ENCODE assay signal across 2 cellular contexts in the genomic region with DNA sequence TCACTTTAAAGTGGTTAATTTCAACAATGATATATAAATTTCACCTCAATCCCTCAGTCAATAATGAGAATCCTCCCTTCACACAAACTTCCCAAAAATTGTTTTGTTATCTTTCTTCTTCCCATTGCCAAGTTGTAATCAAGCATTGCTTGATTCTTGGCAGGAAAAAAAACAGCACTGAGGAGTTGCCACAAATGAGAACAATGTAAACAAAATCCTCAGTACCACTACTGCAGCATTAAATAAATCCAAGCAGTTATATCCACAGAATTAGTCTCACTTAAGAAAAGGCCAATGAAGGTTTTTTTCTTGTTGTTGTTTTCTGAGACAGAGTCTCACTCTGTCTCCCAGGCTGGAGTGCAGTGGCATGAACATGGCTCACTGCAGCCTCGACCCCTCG.
TF ChIP-seq lines count a peak whose summit lies in the region.

No MANE protein-coding gene starts in this region.

TF ChIP-seq in IMR-90, 13 proteins besides CTCF, POLR2A, EP300 and RAD21:
- TF ChIP-seq FOS (IDR thresholded peaks at IDR 0.05; ENCODE audit: low read depth, low read length) (no peak), NFE2L2 (IDR thresholded peaks at IDR 0.05; ENCODE audit: low read depth, low read length) (no peak), CEBPB (IDR thresholded peaks at IDR 0.05; ENCODE audit: low read depth, low read length) (no peak), ELK1 (IDR thresholded peaks at IDR 0.05; ENCODE audit: borderline replicate concordance, low read depth, low read length) (no peak), CHD1 (IDR thresholded peaks at IDR 0.05; ENCODE audit: low read depth, low read length) (no peak), RCOR1 (IDR thresholded peaks at IDR 0.05; ENCODE audit: insufficient replicate concordance, low read length) (no peak), SMC3 (IDR thresholded peaks at IDR 0.05; ENCODE audit: low read depth, low read length) (no peak), BHLHE40 (IDR thresholded peaks at IDR 0.05; ENCODE audit: low read depth, low read length) (no peak), USF2 (IDR thresholded peaks at IDR 0.05; ENCODE audit: low read depth, low read length) (no peak), RFX5 (IDR thresholded peaks at IDR 0.05; ENCODE audit: low read depth, low read length) (no peak), MXI1 (IDR thresholded peaks at IDR 0.05; ENCODE audit: borderline replicate concordance, low read depth, low read length) (no peak), MAFK (IDR thresholded peaks at IDR 0.05; ENCODE audit: low read depth, low read length) (no peak), MAZ (IDR thresholded peaks at IDR 0.05; ENCODE audit: borderline replicate concordance, low read depth, low read length) (no peak)

TF ChIP-seq in K562, 482 proteins besides CTCF, POLR2A, EP300 and RAD21:
- TF ChIP-seq CEBPB (tag; IDR thresholded peaks at IDR 0.05) (peak; percentile 23; the same call in 1 of the 2 replicates), BCL6 (CRISPR knock-in tag; IDR thresholded peaks at IDR 0.05) (no peak)
- TF ChIP-seq, protein P1, sequence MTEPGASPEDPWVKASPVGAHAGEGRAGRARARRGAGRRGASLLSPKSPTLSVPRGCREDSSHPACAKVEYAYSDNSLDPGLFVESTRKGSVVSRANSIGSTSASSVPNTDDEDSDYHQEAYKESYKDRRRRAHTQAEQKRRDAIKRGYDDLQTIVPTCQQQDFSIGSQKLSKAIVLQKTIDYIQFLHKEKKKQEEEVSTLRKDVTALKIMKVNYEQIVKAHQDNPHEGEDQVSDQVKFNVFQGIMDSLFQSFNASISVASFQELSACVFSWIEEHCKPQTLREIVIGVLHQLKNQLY (CRISPR knock-in tag; conservative IDR thresholded peaks at IDR 0.05), result no peak
